In genomic region chr1:41742219-41742618, GRCh38 we compare ENCODE assay signal across 9 cellular contexts.
A peak's percentile ranks its signal among the peaks of the same experiment; 100 is the strongest.
DNase-seq lines count a peak whose midpoint lies in the region; ATAC-seq and TF ChIP-seq lines count a peak whose summit lies in the region.
"Had no signal": no experiment of that assay in that cellular context is flagged by ENCODE, and none has a peak within 500 bp of the region (broad histone marks: within the 10 kb centered on the region; RNA-seq: fewer than 3 reads in every experiment).

No MANE protein-coding gene starts in this region.

- peak overlapping the region; percentile 61 for H3K27ac Mint-ChIP-seq in activated CD4-positive, alpha-beta T cell treated with anti-CD3 and anti-CD28 coated beads, Interleukin-2, amount 10 ng/mL, durations not matched to agents 7 days and 5 days

- ATAC-seq in HG03097 (IDR thresholded peaks at IDR 0.05; ENCODE audit: low FRiP score, unreplicated experiment): no peak

- POLR2A ChIA-PET in activated CD4-positive, alpha-beta T cell treated with anti-CD3 and anti-CD28 coated beads, Interleukin-2, amount 10 ng/mL, durations not matched to agents 7 days and 5 days (lab: Charles Lee): no interaction called here

- peaks cover 47% of the 10 kb centered on the region for H3K4me1 ChIP-seq in skeletal muscle satellite cell (ENCODE audit: control insufficient read depth, insufficient read depth, low read length)

- in situ Hi-C loops in GM13977 (cut with MboI; ENCODE audit: low pct_unique_long_range_greater_than_20kb, low sequenced_read_pairs, unreplicated experiment): no loop called here

- CTCF ChIA-PET in activated CD4-positive, alpha-beta T cell treated with anti-CD3 and anti-CD28 coated beads, Interleukin-2, amount 10 ng/mL, durations not matched to agents 7 days and 5 days (lab: Charles Lee): interaction anchor here (1.1 to 1.4 kb wide), 2 partner anchors 15 to 20 kb away, joined by 3 to 4 read pairs; no protein-coding TSS in a partner anchor

- no peaks in the 10 kb centered on the region for H3K9me3 Mint-ChIP-seq in activated CD4-positive, alpha-beta T cell treated with anti-CD3 and anti-CD28 coated beads, Interleukin-2, amount 10 ng/mL, durations not matched to agents 7 days and 5 days
- H3K9me3 Mint-ChIP-seq: naive B cell had no signal

- no peak for TF ChIP-seq CTCF in GM13977 (IDR thresholded peaks at IDR 0.05; ENCODE audit: extremely low read depth, insufficient read depth, missing control alignments)

- H3K4me1 Mint-ChIP-seq in activated CD4-positive, alpha-beta T cell treated with anti-CD3 and anti-CD28 coated beads, Interleukin-2, amount 10 ng/mL, durations not matched to agents 7 days and 5 days: peaks cover 58% of the 10 kb centered on the region

- no peak overlapping the region for H3K4me2 ChIP-seq in skeletal muscle satellite cell (ENCODE audit: low read length)

- H3K9ac ChIP-seq in skeletal muscle satellite cell (ENCODE audit: low read depth, low read length): peak overlapping the region; percentile 29

- no peaks in the 10 kb centered on the region for H3K27me3 Mint-ChIP-seq in activated CD4-positive, alpha-beta T cell treated with anti-CD3 and anti-CD28 coated beads, Interleukin-2, amount 10 ng/mL, durations not matched to agents 7 days and 5 days
- H3K27me3 Mint-ChIP-seq: naive B cell had no signal

- H3K9me3 ChIP-seq in skeletal muscle satellite cell (replicated peaks; ENCODE audit: low read length): no peaks in the 10 kb centered on the region

- H3K36me3 Mint-ChIP-seq in activated CD4-positive, alpha-beta T cell treated with anti-CD3 and anti-CD28 coated beads, Interleukin-2, amount 10 ng/mL, durations not matched to agents 7 days and 5 days (ENCODE audit: low read depth): no peaks in the 10 kb centered on the region
- H3K36me3 Mint-ChIP-seq: naive B cell had no signal

- H3K4me3 ChIP-seq in skeletal muscle satellite cell (ENCODE audit: low read length): no peak overlapping the region

- no peak overlapping the region for H3K4me3 Mint-ChIP-seq in activated CD4-positive, alpha-beta T cell treated with anti-CD3 and anti-CD28 coated beads, Interleukin-2, amount 10 ng/mL, durations not matched to agents 7 days and 5 days

- H3K27me3 ChIP-seq in skeletal muscle satellite cell (ENCODE audit: control insufficient read depth, insufficient read depth, low read length): no peaks in the 10 kb centered on the region

- no peaks in the 10 kb centered on the region for H3K36me3 ChIP-seq in skeletal muscle satellite cell (ENCODE audit: insufficient read depth, low read length)

- no peak for DNase-seq in activated CD4-positive, alpha-beta T cell treated with anti-CD3 and anti-CD28 coated beads, Interleukin-2, amount 10 ng/mL, durations not matched to agents 7 days and 5 days
- no peak for DNase-seq in activated CD4-positive, alpha-beta T cell treated with anti-CD3 and anti-CD28 coated beads, Interleukin-2, amount 50 U/mL, for 4 hours
- DNase-seq in NCI-H748 (lab: John Stamatoyannopoulos, UW; ENCODE audit: unreplicated experiment): peak; percentile 76
- peak; percentile 27 for DNase-seq in dedifferentiated amniotic fluid mesenchymal stem cell (ENCODE audit: extremely low spot score)
- no peak for DNase-seq in activated CD4-positive, CD25-positive, alpha-beta regulatory T cell (lab: John Stamatoyannopoulos, UW)
- DNase-seq in GM13977 (ENCODE audit: low spot score): no peak
- DNase-seq: naive B cell had no signal

Comparison
In these comparisons a context has a peak if more than half of its experiments do, and no peak if none do; other contexts are left out.
1. DNase-seq: peak in NCI-H748 (single experiment) and dedifferentiated amniotic fluid mesenchymal stem cell (single experiment); none in activated CD4-positive, alpha-beta T cell treated with anti-CD3 and anti-CD28 coated beads, Interleukin-2, amount 10 ng/mL, durations not matched to agents 7 days and 5 days (single experiment), activated CD4-positive, alpha-beta T cell treated with anti-CD3 and anti-CD28 coated beads, Interleukin-2, amount 50 U/mL, for 4 hours (0 of 2), activated CD4-positive, CD25-positive, alpha-beta regulatory T cell (0 of 4) and GM13977 (single experiment).